Comparison of ENCODE assay signal across 17 cellular contexts in genomic region chr1:160644399-160644798, GRCh38. TPM values are rescaled to one million over a fixed set of nuclear protein-coding genes. Genes with fewer than 3 reads are reported as not detected.
DNase-seq lines count a peak whose midpoint lies in the region; ATAC-seq, FAIRE-seq and TF ChIP-seq lines count a peak whose summit lies in the region.
"Had no signal": no experiment of that assay in that cellular context is flagged by ENCODE, and none has a peak within 500 bp of the region (broad histone marks: within the 10 kb centered on the region; RNA-seq: fewer than 3 reads in every experiment).

No MANE protein-coding gene starts in this region.

- H3K4me3 ChIP-seq in CD8-positive, alpha-beta T cell (ENCODE audit: low read depth, low read length): peak overlapping the region; percentile 51
- H3K4me3 ChIP-seq in mammary epithelial cell (replicated peaks in 1 of 3; ENCODE audit: insufficient read depth in 1 of 3, low read depth in 2 of 3, low read length in 3 of 3): no peak overlapping the region
- H3K4me3 ChIP-seq: gastroesophageal sphincter, MG63, SJSA1, testis had no signal

- intact Hi-C loops in CD8-positive, alpha-beta T cell (cut with DNase I, micrococcal nuclease): no loop called here
- intact Hi-C loops in natural killer cell (cut with micrococcal nuclease): no loop called here
- intact Hi-C loops in mammary epithelial cell (cut with micrococcal nuclease): no loop called here

- no peaks in the 10 kb centered on the region for H4K20me1 ChIP-seq in mammary epithelial cell (ENCODE audit: insufficient read depth, low read length)

- H2AFZ ChIP-seq in mammary epithelial cell (ENCODE audit: low read depth, low read length): no peak overlapping the region

- no peaks in the 10 kb centered on the region for H3K79me2 ChIP-seq in mammary epithelial cell (ENCODE audit: insufficient read depth, low read length)

- POLR2A ChIA-PET in CD8-positive, alpha-beta T cell (lab: Charles Lee): no interaction called here

- H3K36me3 Mint-ChIP-seq in CD8-positive, alpha-beta T cell: peaks cover 16% of the 10 kb centered on the region
- peaks cover 34% of the 10 kb centered on the region for H3K36me3 Mint-ChIP-seq in activated naive CD8-positive, alpha-beta T cell
- H3K36me3 Mint-ChIP-seq in natural killer cell: no peaks in the 10 kb centered on the region

- no peaks in the 10 kb centered on the region for H3K36me3 ChIP-seq in CD8-positive, alpha-beta T cell (ENCODE audit: insufficient read depth, low read length)
- no peaks in the 10 kb centered on the region for H3K36me3 ChIP-seq in mammary epithelial cell (ENCODE audit: insufficient read depth, low read length)
- H3K36me3 ChIP-seq: gastroesophageal sphincter, MG63, SJSA1 had no signal

- BruUV-seq in mammary epithelial cell (replicated peaks; lab: Mats Ljungman, UMichigan): no TSS peak

- H3K4me1 ChIP-seq in CD8-positive, alpha-beta T cell (ENCODE audit: insufficient read depth, low read length): peaks cover 87% of the 10 kb centered on the region
- no peaks in the 10 kb centered on the region for H3K4me1 ChIP-seq in mammary epithelial cell (ENCODE audit: insufficient read depth, low read length)
- H3K4me1 ChIP-seq: gastroesophageal sphincter, SJSA1, testis had no signal

- H3K4me1 Mint-ChIP-seq in CD8-positive, alpha-beta T cell (ENCODE audit: low read depth): peaks cover 91% of the 10 kb centered on the region
- H3K4me1 Mint-ChIP-seq in activated naive CD8-positive, alpha-beta T cell (ENCODE audit: low read depth): peaks cover 81% of the 10 kb centered on the region
- H3K4me1 Mint-ChIP-seq in natural killer cell: peaks cover 29 to 37% of the 10 kb centered on the region in 2 donors

- H3K9me3 Mint-ChIP-seq in CD8-positive, alpha-beta T cell: no peaks in the 10 kb centered on the region
- H3K9me3 Mint-ChIP-seq in activated naive CD8-positive, alpha-beta T cell (ENCODE audit: low read depth): no peaks in the 10 kb centered on the region
- H3K9me3 Mint-ChIP-seq in natural killer cell: no peaks in the 10 kb centered on the region
- H3K9me3 Mint-ChIP-seq: CD14-positive monocyte had no signal

- 0 out of 2 replicates have a peak, but pooled peaks have one; percentile 11 for TF ChIP-seq POLR2A in GM12891 (IDR thresholded peaks at IDR 0.05; ENCODE audit: low read depth, low read length)

- no peak for TF ChIP-seq CTCF in CD8-positive, alpha-beta T cell (IDR thresholded peaks at IDR 0.05)
- no peak for TF ChIP-seq CTCF in natural killer cell (IDR thresholded peaks at IDR 0.05)
- no peak for TF ChIP-seq CTCF in mammary epithelial cell (conservative IDR thresholded peaks at IDR 0.05 in 1 of 2, IDR thresholded peaks at IDR 0.05 in 1 of 2; ENCODE audit: extremely low read depth in 1 of 2, insufficient read depth in 1 of 2, low read depth in 1 of 2, low read length in 2 of 2)

- ATAC-seq in CD8-positive, alpha-beta T cell: no peak
- no peak for ATAC-seq in natural killer cell
- ATAC-seq: gastroesophageal sphincter had no signal

- no peak overlapping the region for H3K4me2 ChIP-seq in mammary epithelial cell (ENCODE audit: insufficient read depth, low read depth, low read length)

- no peak overlapping the region for H3K9ac ChIP-seq in mammary epithelial cell (ENCODE audit: insufficient read depth, low read length)

- in situ Hi-C loops in mammary epithelial cell (cut with MboI; ENCODE audit: low sequenced_read_pairs in 2 of 2): no loop called here

- peak; percentile 84 for FAIRE-seq in GM12891 (lab: Jason Lieb, UNC)

- peak overlapping the region; percentile 87 for H3K27ac Mint-ChIP-seq in CD8-positive, alpha-beta T cell
- H3K27ac Mint-ChIP-seq in activated naive CD8-positive, alpha-beta T cell: peak overlapping the region; percentile 93
- no peak overlapping the region for H3K27ac Mint-ChIP-seq in natural killer cell

- dilution Hi-C loops in mammary epithelial cell (cut with HindIII; ENCODE audit: low sequenced_read_pairs): no loop called here

- no peaks in the 10 kb centered on the region for H3K27me3 ChIP-seq in CD8-positive, alpha-beta T cell (ENCODE audit: insufficient read depth, low read length)
- H3K27me3 ChIP-seq in mammary epithelial cell (ENCODE audit: insufficient read depth, low read length): no peaks in the 10 kb centered on the region
- H3K27me3 ChIP-seq: gastroesophageal sphincter, testis had no signal

- H3K9me3 ChIP-seq in CD8-positive, alpha-beta T cell (ENCODE audit: low read length): no peaks in the 10 kb centered on the region
- H3K9me3 ChIP-seq in mammary epithelial cell (replicated peaks; ENCODE audit: insufficient read depth, low read length): no peaks in the 10 kb centered on the region
- H3K9me3 ChIP-seq: gastroesophageal sphincter, MG63, SJSA1, testis had no signal

- CTCF ChIA-PET in CD8-positive, alpha-beta T cell (lab: Charles Lee): interaction anchor here (0.7 to 4.0 kb wide), 4 partner anchors 25 to 216 kb away, joined by 3 to 21 read pairs (median 7); no protein-coding TSS in a partner anchor
- CTCF ChIA-PET in mammary epithelial cell (lab: Charles Lee; ENCODE audit: low non-redundant PET): no interaction called here

- peak overlapping the region; percentile 87 for H3K4me3 Mint-ChIP-seq in CD8-positive, alpha-beta T cell
- H3K4me3 Mint-ChIP-seq in activated naive CD8-positive, alpha-beta T cell: peak overlapping the region; percentile 97
- H3K4me3 Mint-ChIP-seq in natural killer cell: peak overlapping the region; percentile 40

- H3K27ac ChIP-seq in CD8-positive, alpha-beta T cell (ENCODE audit: low read depth, low read length): no peak overlapping the region
- H3K27ac ChIP-seq in mammary epithelial cell (ENCODE audit: insufficient read depth, low read depth, low read length): no peak overlapping the region
- H3K27ac ChIP-seq: gastroesophageal sphincter, SJSA1, testis had no signal

- H3K27me3 Mint-ChIP-seq in CD8-positive, alpha-beta T cell (ENCODE audit: low read depth): no peaks in the 10 kb centered on the region
- H3K27me3 Mint-ChIP-seq in activated naive CD8-positive, alpha-beta T cell: no peaks in the 10 kb centered on the region
- peaks cover 12 to 33% of the 10 kb centered on the region in 2 donors for H3K27me3 Mint-ChIP-seq in natural killer cell (ENCODE audit: low read depth in 2 of 2)

- DNase-seq in CD8-positive, alpha-beta T cell: no peak
- DNase-seq in GM12891 (ENCODE audit: insufficient read length, low spot score): no peak
- no peak for DNase-seq in natural killer cell
- no peak for DNase-seq in mammary epithelial cell
- DNase-seq in activated gamma-delta T cell (lab: John Stamatoyannopoulos, UW): no peak
- no peak for DNase-seq in kidney glomerular epithelial cell (lab: John Stamatoyannopoulos, UW)
- DNase-seq: cerebellar nuclear complex, MG63, NCI-H1930, NCI-H524 treated with DMSO at 0.1 percent for 48 hours, testis had no signal

TF ChIP-seq in GM12891, 5 proteins besides CTCF, POLR2A, EP300 and RAD21:
- TF ChIP-seq SPI1 (IDR thresholded peaks at IDR 0.05; ENCODE audit: low read depth, low read length): no peak
- no peak for TF ChIP-seq TAF1 (IDR thresholded peaks at IDR 0.05; ENCODE audit: low read depth, low read length)
- TF ChIP-seq POLR2AphosphoS5 (IDR thresholded peaks at IDR 0.05; ENCODE audit: low read depth, low read length): 0 out of 2 replicates have a peak, but pooled peaks have one; percentile 40
- no peak for TF ChIP-seq PAX5 (IDR thresholded peaks at IDR 0.05; ENCODE audit: insufficient read depth, low read length, severe bottlenecking)
- TF ChIP-seq POU2F2 (IDR thresholded peaks at IDR 0.05; ENCODE audit: low read depth, low read length): no peak

RNA-seq across cellular contexts. Expression of gene SLAMF1, which starts 2.4 kb away (rescaled TPM):
- total RNA-seq in CD8-positive, alpha-beta T cell: 10 to 100 TPM; 12.8 to 18.6 TPM
- 102 TPM for polyA plus RNA-seq in GM12891 (2012; ENCODE audit: low read depth, missing spikeins)
- total RNA-seq in natural killer cell: 1 to 10 TPM; 1.1 to 3.5 (median 2.1) TPM
- total RNA-seq in mammary epithelial cell: not detected
- not detected for polyA plus RNA-seq in mammary epithelial cell
- not detected for polyA minus RNA-seq in mammary epithelial cell
- total RNA-seq: renal cortical epithelial cell, SJSA1 had no signal
- polyA plus RNA-seq: neural cell had no signal

Comparison
In these comparisons a context has a peak if more than half of its experiments do, and no peak if none do; other contexts are left out.
1. H3K27ac Mint-ChIP-seq: peak in CD8-positive, alpha-beta T cell (single experiment) and activated naive CD8-positive, alpha-beta T cell (single experiment); none in natural killer cell (0 of 2).
2. H3K4me3 Mint-ChIP-seq: peak in every context shown above with its lines; median percentile 97 in activated naive CD8-positive, alpha-beta T cell; 87 in CD8-positive, alpha-beta T cell; 40 in natural killer cell.